ENCODE assay signal across 17 cellular contexts in the genomic region with DNA sequence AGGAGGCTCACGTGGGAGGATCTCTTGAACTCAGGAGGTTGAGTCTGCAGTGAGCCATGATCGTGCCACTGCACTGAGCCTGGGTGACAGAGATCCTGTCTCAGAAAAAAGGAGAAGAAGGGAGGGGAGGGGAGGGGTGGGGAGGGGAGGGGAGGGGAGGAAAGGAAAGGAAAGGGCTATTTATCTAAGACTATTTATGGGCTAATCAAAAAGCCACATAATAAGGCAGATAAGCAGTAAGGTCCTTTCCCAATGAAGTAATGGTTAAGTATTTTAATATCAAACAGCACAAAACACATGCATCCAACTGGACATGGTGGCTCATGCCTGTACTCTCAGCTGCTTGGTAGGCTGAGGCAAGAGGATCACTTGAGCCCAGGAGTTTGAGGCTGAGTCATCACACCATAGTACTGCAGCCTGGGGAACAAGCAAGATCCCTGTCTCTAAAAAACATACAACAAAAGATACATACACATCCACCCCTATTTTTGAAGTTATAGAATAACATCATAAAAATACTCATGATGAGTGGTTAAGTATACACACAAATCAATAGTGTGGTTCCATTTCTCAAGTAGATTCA. TPM values are rescaled to one million over a fixed set of nuclear protein-coding genes. Genes with fewer than 3 reads are reported as not detected.
DNase-seq lines count a peak whose midpoint lies in the region; ATAC-seq and TF ChIP-seq lines count a peak whose summit lies in the region.
"Had no signal": no experiment of that assay in that cellular context is flagged by ENCODE, and none has a peak within 500 bp of the region (broad histone marks: within the 10 kb centered on the region; RNA-seq: fewer than 3 reads in every experiment).

No MANE protein-coding gene starts in this region.

- H3K27ac Mint-ChIP-seq in stimulated activated memory B cell treated with anti-CD40 and anti-IgM and Interleukin-4, amounts not matched to agents 10 μg/mL and 1 μg/mL and 100 μg/mL, for 72 hours, result peak overlapping the region; percentile 54
- H3K27ac Mint-ChIP-seq: naive thymus-derived CD4-positive, alpha-beta T cell; T-cell had no signal

- TF ChIP-seq POLR2A in prostate gland (IDR thresholded peaks at IDR 0.05), result no peak

- H3K4me3 ChIP-seq in HEK293 (ENCODE audit: low read depth, low read length), result no peak overlapping the region
- H3K4me3 ChIP-seq in prostate gland, result no peak overlapping the region
- H3K4me3 ChIP-seq: gastrocnemius medialis, sigmoid colon, testis had no signal

- H3K4me1 Mint-ChIP-seq in stimulated activated memory B cell treated with anti-CD40 and anti-IgM and Interleukin-4, amounts not matched to agents 10 μg/mL and 1 μg/mL and 100 μg/mL, for 72 hours, result peaks cover 60% of the 10 kb centered on the region
- H3K4me1 Mint-ChIP-seq: naive thymus-derived CD4-positive, alpha-beta T cell had no signal

- intact Hi-C loops in prostate gland (cut with DNase I), result no loop called here

- TF ChIP-seq CTCF in HEK293 (tag by site-specific recombination; IDR thresholded peaks at IDR 0.05) (no peak), RWPE1 (conservative IDR thresholded peaks at IDR 0.05; ENCODE audit: low read depth) (no peak), prostate gland (IDR thresholded peaks at IDR 0.05) (no peak)

- no peaks in the 10 kb centered on the region for H3K9me3 ChIP-seq in HEK293 (ENCODE audit: control insufficient read depth, insufficient read depth, low read depth, low read length)
- no peaks in the 10 kb centered on the region for H3K9me3 ChIP-seq in prostate gland
- H3K9me3 ChIP-seq: Caco-2, gastrocnemius medialis, sigmoid colon, testis had no signal

- CTCF ChIA-PET in HEK293 (lab: Yijun Ruan, JAX) (no interaction called here), RWPE1 (lab: Yijun Ruan, JAX) (no interaction called here)

- POLR2A ChIA-PET in HEK293 (lab: Yijun Ruan, JAX), result interaction anchor here (1.2 kb wide), 1 partner anchor 10 kb away, joined by 5 read pairs; a partner anchor contains a TSS
- POLR2A ChIA-PET in RWPE1 (lab: Yijun Ruan, JAX; ENCODE audit: low non-redundant PET), result no interaction called here

- H3K27me3 ChIP-seq in prostate gland (replicated peaks; ENCODE audit: insufficient read depth), result no peaks in the 10 kb centered on the region
- H3K27me3 ChIP-seq: gastrocnemius medialis, sigmoid colon, testis had no signal

- H3K27me3 Mint-ChIP-seq in stimulated activated memory B cell treated with anti-CD40 and anti-IgM and Interleukin-4, amounts not matched to agents 10 μg/mL and 1 μg/mL and 100 μg/mL, for 72 hours, result no peaks in the 10 kb centered on the region

- DNase-seq in RWPE1 (ENCODE audit: low spot score) (no peak), fibroblast of gingiva (ENCODE audit: low read depth) (peak; percentile 46), GF-D8 (lab: John Stamatoyannopoulos, UW) (no peak), ureter (ENCODE audit: low spot score) (no peak), prostate gland (ENCODE audit: low spot score) (no peak)
- DNase-seq: activated CD4-positive, alpha-beta T cell treated with anti-CD3 and anti-CD28 coated beads for 48 hours; Caco-2; central memory CD4-positive, alpha-beta T cell; gastrocnemius medialis; H7; naive thymus-derived CD4-positive, alpha-beta T cell; NCI-H146; sigmoid colon; T-cell; testis had no signal

- peaks cover 10% of the 10 kb centered on the region for H3K36me3 Mint-ChIP-seq in stimulated activated memory B cell treated with anti-CD40 and anti-IgM and Interleukin-4, amounts not matched to agents 10 μg/mL and 1 μg/mL and 100 μg/mL, for 72 hours
- H3K36me3 Mint-ChIP-seq: naive thymus-derived CD4-positive, alpha-beta T cell; T-cell had no signal

- H3K9me3 Mint-ChIP-seq in stimulated activated memory B cell treated with anti-CD40 and anti-IgM and Interleukin-4, amounts not matched to agents 10 μg/mL and 1 μg/mL and 100 μg/mL, for 72 hours, result no peaks in the 10 kb centered on the region
- H3K9me3 Mint-ChIP-seq: T-cell had no signal

- H3K36me3 ChIP-seq in HEK293 (ENCODE audit: control insufficient read depth in 2 of 2, insufficient read depth in 1 of 2, low read length in 2 of 2), result peaks cover 0 to 4% of the 10 kb centered on the region in 2 experiments; a peak in 1 of 3 replicates
- H3K36me3 ChIP-seq in prostate gland, result no peaks in the 10 kb centered on the region
- H3K36me3 ChIP-seq: gastrocnemius medialis, sigmoid colon had no signal

- H3K4me3 Mint-ChIP-seq in stimulated activated memory B cell treated with anti-CD40 and anti-IgM and Interleukin-4, amounts not matched to agents 10 μg/mL and 1 μg/mL and 100 μg/mL, for 72 hours, result no peak overlapping the region
- H3K4me3 Mint-ChIP-seq: naive thymus-derived CD4-positive, alpha-beta T cell; T-cell had no signal

- H3K27ac ChIP-seq in HEK293 (ENCODE audit: extremely low read depth, low read depth, low read length), result no peak overlapping the region
- peak overlapping the region; percentile 14; the same call in 1 of the 2 replicates for H3K27ac ChIP-seq in RWPE1
- no peak overlapping the region for H3K27ac ChIP-seq in prostate gland
- H3K27ac ChIP-seq: gastrocnemius medialis, sigmoid colon, testis had no signal

- no peak for ATAC-seq in stimulated activated memory B cell treated with anti-CD40 and anti-IgM and Interleukin-4, amounts not matched to agents 10 μg/mL and 1 μg/mL and 100 μg/mL, for 72 hours
- ATAC-seq: gastrocnemius medialis; naive thymus-derived CD4-positive, alpha-beta T cell; T-cell had no signal

- H3K4me1 ChIP-seq in HEK293 (ENCODE audit: control insufficient read depth, insufficient read depth, low read length), result peaks cover 31% of the 10 kb centered on the region
- peaks cover 8% of the 10 kb centered on the region for H3K4me1 ChIP-seq in prostate gland (replicated peaks)
- H3K4me1 ChIP-seq: gastrocnemius medialis had no signal

- WGBS in prostate gland, result 82% methylated on average over 2 of the region's 2 CpGs

TF ChIP-seq in HEK293, 187 proteins besides CTCF, POLR2A, EP300 and RAD21:
- TF ChIP-seq ZNF76 (tag by site-specific recombination; IDR thresholded peaks at IDR 0.05; ENCODE audit: borderline replicate concordance, low read depth) (no peak), ZNF660 (tag by site-specific recombination; IDR thresholded peaks at IDR 0.05) (peak; percentile 47; the same call in 1 of the 2 replicates), ZNF626 (tag by site-specific recombination; IDR thresholded peaks at IDR 0.05) (no peak), ZNF366 (tag by site-specific recombination; conservative IDR thresholded peaks at IDR 0.05) (peak; percentile 43), SP7 (tag by site-specific recombination; IDR thresholded peaks at IDR 0.05) (0 out of 2 replicates have a peak, but pooled peaks have one; percentile 12)
- TF ChIP-seq, protein P1, sequence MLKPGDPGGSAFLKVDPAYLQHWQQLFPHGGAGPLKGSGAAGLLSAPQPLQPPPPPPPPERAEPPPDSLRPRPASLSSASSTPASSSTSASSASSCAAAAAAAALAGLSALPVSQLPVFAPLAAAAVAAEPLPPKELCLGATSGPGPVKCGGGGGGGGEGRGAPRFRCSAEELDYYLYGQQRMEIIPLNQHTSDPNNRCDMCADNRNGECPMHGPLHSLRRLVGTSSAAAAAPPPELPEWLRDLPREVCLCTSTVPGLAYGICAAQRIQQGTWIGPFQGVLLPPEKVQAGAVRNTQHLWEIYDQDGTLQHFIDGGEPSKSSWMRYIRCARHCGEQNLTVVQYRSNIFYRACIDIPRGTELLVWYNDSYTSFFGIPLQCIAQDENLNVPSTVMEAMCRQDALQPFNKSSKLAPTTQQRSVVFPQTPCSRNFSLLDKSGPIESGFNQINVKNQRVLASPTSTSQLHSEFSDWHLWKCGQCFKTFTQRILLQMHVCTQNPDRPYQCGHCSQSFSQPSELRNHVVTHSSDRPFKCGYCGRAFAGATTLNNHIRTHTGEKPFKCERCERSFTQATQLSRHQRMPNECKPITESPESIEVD (tag by site-specific recombination; IDR thresholded peaks at IDR 0.05), result 0 out of 2 replicates have a peak, but pooled peaks have one; percentile 52
TF ChIP-seq in HEK293: peak in this region for 4.

RNA-seq across cellular contexts. Expression of a gene that starts 9.7 kb away (rescaled TPM):
- total RNA-seq in ureter, result 94.1 TPM
- 10 to 100 TPM; 46.4 to 58.7 TPM for total RNA-seq in prostate gland
